Comparison of ENCODE assay signal across 23 cellular contexts in genomic region chr5:115895821-115896220, GRCh38. TPM values are rescaled to one million over a fixed set of nuclear protein-coding genes. Genes with fewer than 3 reads are reported as not detected.
A peak's percentile ranks its signal among the peaks of the same experiment; 100 is the strongest.
DNase-seq lines count a peak whose midpoint lies in the region; ATAC-seq, FAIRE-seq and TF ChIP-seq lines count a peak whose summit lies in the region.
"Had no signal": no experiment of that assay in that cellular context is flagged by ENCODE, and none has a peak within 500 bp of the region (broad histone marks: within the 10 kb centered on the region; RNA-seq: fewer than 3 reads in every experiment).

No MANE protein-coding gene starts in this region.

- peaks cover 11% of the 10 kb centered on the region for H3K4me1 Mint-ChIP-seq in osteocyte (ENCODE audit: unreplicated experiment)
- H3K4me1 Mint-ChIP-seq: central memory CD8-positive, alpha-beta T cell; nephron had no signal

- no peaks in the 10 kb centered on the region for H3K27me3 Mint-ChIP-seq in osteocyte (ENCODE audit: unreplicated experiment)
- H3K27me3 Mint-ChIP-seq: CD8-positive, alpha-beta memory T cell; central memory CD8-positive, alpha-beta T cell had no signal

- peak overlapping the region; percentile 4 for H3K4me3 Mint-ChIP-seq in osteocyte (ENCODE audit: unreplicated experiment)
- H3K4me3 Mint-ChIP-seq: CD8-positive, alpha-beta memory T cell; central memory CD8-positive, alpha-beta T cell; nephron had no signal

- H3K9me3 Mint-ChIP-seq in osteocyte (ENCODE audit: unreplicated experiment): no peaks in the 10 kb centered on the region
- H3K9me3 Mint-ChIP-seq: CD8-positive, alpha-beta memory T cell; central memory CD8-positive, alpha-beta T cell; nephron had no signal

- DNase-seq in GM03348 (ENCODE audit: low spot score) (peak; percentile 48), RCC 7860 (ENCODE audit: low spot score) (no peak), dedifferentiated amniotic fluid mesenchymal stem cell (ENCODE audit: extremely low spot score) (peak; percentile 36), osteocyte (ENCODE audit: extremely low spot score, unreplicated experiment) (no peak), NCI-H510A (lab: John Stamatoyannopoulos, UW) (no peak), NCI-H748 (lab: John Stamatoyannopoulos, UW; ENCODE audit: unreplicated experiment) (no peak), nucleus accumbens (lab: John Stamatoyannopoulos, UW) (no peak)
- DNase-seq: amygdala; CD8-positive, alpha-beta memory T cell; effector CD4-positive, alpha-beta T cell; left lung; midbrain; NCI-H1417; NCI-H524 treated with DMSO at 0.1 percent for 48 hours; SHP77 treated with DMSO at 0.1 percent for 48 hours; stimulated activated CD4-positive, alpha-beta T cell treated with anti-CD3 and anti-CD28 coated beads, Interleukin-2, amount 100 ng/mL, for 48 hours; stimulated activated naive CD4-positive, alpha-beta T cell treated with Interleukin-2 at 50 U/mL for 16 hours; T-helper 1 cell; tibial artery had no signal

- FAIRE-seq in RCC 7860 (lab: Jason Lieb, UNC): peak; percentile 11
- FAIRE-seq: GM12891 had no signal

- no peak for ATAC-seq in GM18868 (IDR thresholded peaks at IDR 0.05; ENCODE audit: unreplicated experiment)
- ATAC-seq: left lung had no signal

- TF ChIP-seq CTCF in osteocyte (IDR thresholded peaks at IDR 0.05): no peak

- peak overlapping the region; percentile 56 for H3K27ac Mint-ChIP-seq in osteocyte (ENCODE audit: unreplicated experiment)
- H3K27ac Mint-ChIP-seq: CD8-positive, alpha-beta memory T cell had no signal

- H3K36me3 Mint-ChIP-seq in osteocyte (ENCODE audit: unreplicated experiment): peaks cover 9% of the 10 kb centered on the region

RNA-seq across cellular contexts. Expression of gene AP3S1, which starts 54.1 kb away (rescaled TPM):
- total RNA-seq in osteocyte: 97.6 and 102 TPM in 2 replicates

RNA-seq across cellular contexts. Expression of gene ATG12, which starts 54.5 kb away (rescaled TPM):
- total RNA-seq in osteocyte: 51.2 and 52.4 TPM in 2 replicates

Comparison
In these comparisons a context has a peak if more than half of its experiments do, and no peak if none do; other contexts are left out.
1. DNase-seq: peak in GM03348 (single experiment) and dedifferentiated amniotic fluid mesenchymal stem cell (single experiment); none in RCC 7860 (single experiment), osteocyte (single experiment), NCI-H510A (single experiment), NCI-H748 (single experiment) and nucleus accumbens (0 of 56).